ENCODE assay signal across 11 cellular contexts in the genomic region with DNA sequence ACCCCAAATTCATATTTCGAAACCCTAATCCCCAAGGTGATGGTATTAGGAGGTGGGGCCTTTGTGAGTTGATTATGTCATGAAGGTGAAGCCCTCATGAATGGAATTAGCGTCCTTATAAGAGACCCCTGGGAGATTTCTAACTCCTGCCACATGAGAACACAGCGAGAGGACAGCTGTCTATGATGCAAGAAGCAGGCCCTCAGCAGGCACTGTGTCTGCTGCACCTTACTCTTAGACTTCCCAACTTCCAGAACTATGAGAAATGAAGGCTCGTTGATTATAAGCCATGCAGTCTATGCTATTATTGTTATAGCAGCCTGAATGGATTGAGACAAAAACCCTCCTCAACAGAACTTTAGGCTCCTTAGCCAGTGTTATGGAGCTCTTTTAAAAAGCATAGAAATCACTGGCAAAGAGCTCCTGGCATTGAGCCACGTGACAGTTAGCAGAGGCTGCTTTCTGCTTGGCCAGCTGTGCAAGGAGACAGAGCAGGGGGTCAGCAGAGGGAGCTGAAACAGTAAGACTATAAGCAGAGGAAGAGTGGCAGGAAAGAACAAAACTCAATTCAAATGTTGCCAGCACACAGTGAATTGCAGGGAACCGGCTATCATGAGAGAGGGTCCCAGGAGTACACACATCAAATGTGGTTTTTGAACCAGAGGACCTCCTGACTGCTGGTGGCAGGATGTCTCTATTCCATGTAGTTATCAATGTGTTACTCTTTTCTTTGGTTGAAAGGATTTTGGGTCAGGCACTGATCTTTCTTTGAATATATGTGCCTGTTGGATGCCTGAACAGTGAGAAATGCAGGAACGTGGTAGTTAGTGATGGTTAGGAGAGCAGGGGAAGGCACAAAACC.
DNase-seq lines count a peak whose midpoint lies in the region; ATAC-seq and TF ChIP-seq lines count a peak whose summit lies in the region.
"Had no signal": no experiment of that assay in that cellular context is flagged by ENCODE, and none has a peak within 500 bp of the region (broad histone marks: within the 10 kb centered on the region; RNA-seq: fewer than 3 reads in every experiment).

No MANE protein-coding gene starts in this region.

- H3K4me3 ChIP-seq in esophagus squamous epithelium: no peak overlapping the region
- H3K4me3 ChIP-seq: uterus had no signal

- in situ Hi-C loops in SK-MEL-5 (cut with HindIII; ENCODE audit: low pct_unique_long_range_greater_than_20kb, low sequenced_read_pairs): no loop called here

- no peaks in the 10 kb centered on the region for H3K9me3 ChIP-seq in esophagus squamous epithelium
- H3K9me3 ChIP-seq: uterus had no signal

- DNase-seq in Right ventricle myocardium superior: no peak
- no peak for DNase-seq in cardiac septum (ENCODE audit: low spot score)
- DNase-seq in SK-MEL-5 (ENCODE audit: low read depth, low spot score): peak; percentile 23
- DNase-seq in left ventricle myocardium superior: peak; percentile 35
- DNase-seq in smooth muscle cell of the brain vasculature (ENCODE audit: low read depth, low spot score): peak; percentile 62
- DNase-seq in esophagus squamous epithelium (lab: John Stamatoyannopoulos, UW): no peak
- DNase-seq in DMS79 treated with DMSO at 0.1 percent for 48 hours (lab: John Stamatoyannopoulos, UW): no peak
- no peak for DNase-seq in SKM-1 treated with dmso at 0.1 percent for 144 hours (lab: John Stamatoyannopoulos, UW; ENCODE audit: unreplicated experiment)
- DNase-seq: activated CD4-positive, alpha-beta memory T cell treated with anti-CD3 and anti-CD28 coated beads, Interleukin-2, amount 10 ng/mL, durations not matched to agents 7 days and 5 days; T-helper 1 cell had no signal

- TF ChIP-seq POLR2A in esophagus squamous epithelium (IDR thresholded peaks at IDR 0.05): no peak

- H3K4me1 ChIP-seq in esophagus squamous epithelium: no peaks in the 10 kb centered on the region
- H3K4me1 ChIP-seq: uterus had no signal

- no peaks in the 10 kb centered on the region for H3K27me3 ChIP-seq in esophagus squamous epithelium
- H3K27me3 ChIP-seq: uterus had no signal

- intact Hi-C loops in Right ventricle myocardium superior (cut with DNase I): no loop called here
- intact Hi-C loops in cardiac septum (cut with DNase I): loop anchor here (10.0 kb wide), 2 partner anchors 232 to 342 kb away; no protein-coding TSS in a partner anchor
- intact Hi-C loops in left ventricle myocardium superior (cut with micrococcal nuclease): no loop called here
- intact Hi-C loops in esophagus squamous epithelium (cut with DNase I): no loop called here

- ATAC-seq in Right ventricle myocardium superior (ENCODE audit: poor library complexity) (peak; percentile 45), left ventricle myocardium superior (peak; percentile 51)

- no peaks in the 10 kb centered on the region for H3K36me3 ChIP-seq in esophagus squamous epithelium
- H3K36me3 ChIP-seq: uterus had no signal

- 62 to 68% methylated on average over 7 of the region's 7 CpGs for WGBS in esophagus squamous epithelium, 2 donors

- no peak overlapping the region for H3K27ac ChIP-seq in esophagus squamous epithelium
- H3K27ac ChIP-seq: uterus had no signal

- TF ChIP-seq CTCF in esophagus squamous epithelium (IDR thresholded peaks at IDR 0.05): no peak

Comparison
In these comparisons a context has a peak if more than half of its experiments do, and no peak if none do; other contexts are left out.
1. DNase-seq: peak in SK-MEL-5 (single experiment), left ventricle myocardium superior (single experiment) and smooth muscle cell of the brain vasculature (single experiment); none in Right ventricle myocardium superior (single experiment), cardiac septum (single experiment), esophagus squamous epithelium (single experiment), DMS79 treated with DMSO at 0.1 percent for 48 hours (single experiment) and SKM-1 treated with dmso at 0.1 percent for 144 hours (single experiment).